In the genomic region with DNA sequence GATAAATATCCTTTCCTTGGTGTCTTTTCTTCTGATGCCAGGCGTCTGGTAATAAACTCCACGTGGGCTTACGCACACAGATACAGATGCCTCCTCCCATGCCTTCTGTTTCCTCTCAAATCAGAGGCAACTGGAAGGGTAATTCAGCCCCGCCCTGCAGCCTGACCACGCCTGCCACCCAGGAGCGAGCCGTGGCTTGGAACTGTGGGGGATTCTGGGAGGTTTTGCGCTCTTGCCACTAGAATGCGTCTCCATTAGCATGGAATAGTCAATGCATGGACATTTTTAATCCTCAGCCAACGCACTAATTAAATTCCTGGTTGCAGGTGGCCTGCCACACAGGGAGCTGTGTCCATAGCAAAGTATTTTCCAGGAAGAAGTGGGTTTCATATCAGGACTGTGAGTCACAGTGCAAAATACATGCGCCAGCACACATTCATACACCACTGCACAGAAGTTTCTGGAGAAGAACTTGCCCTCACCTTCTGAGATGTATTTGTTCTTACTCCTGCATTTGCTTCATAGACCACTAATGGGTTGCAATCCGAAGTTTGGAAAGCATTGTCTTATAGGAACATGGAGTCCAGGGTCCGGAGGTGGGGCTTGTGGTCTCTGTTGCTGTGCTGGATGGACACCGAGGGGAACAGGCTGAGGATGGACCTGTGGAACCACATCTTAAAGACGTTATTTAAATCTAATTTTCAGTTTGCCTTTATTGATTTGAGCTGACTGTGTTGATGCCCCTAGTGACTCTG, we compare ENCODE assay signal across 12 cellular contexts.
DNase-seq lines count a peak whose midpoint lies in the region; ATAC-seq and TF ChIP-seq lines count a peak whose summit lies in the region.
"Had no signal": no experiment of that assay in that cellular context is flagged by ENCODE, and none has a peak within 500 bp of the region (broad histone marks: within the 10 kb centered on the region; RNA-seq: fewer than 3 reads in every experiment).

No MANE protein-coding gene starts in this region.

- no peaks in the 10 kb centered on the region for H3K79me1 ChIP-seq in neuronal stem cell (ENCODE audit: low read depth, low read length)

- H3K36me3 Mint-ChIP-seq in T-cell (no peaks in the 10 kb centered on the region), HFFc6 (ENCODE audit: low read depth) (no peaks in the 10 kb centered on the region), Caco-2 (ENCODE audit: insufficient read depth, unreplicated experiment) (no peaks in the 10 kb centered on the region)

- no peak overlapping the region for H2BK15ac ChIP-seq in neuronal stem cell (ENCODE audit: low read length)

- H3K9ac ChIP-seq in neuronal stem cell (ENCODE audit: low read depth, low read length, poor library complexity), result no peak overlapping the region

- no peak overlapping the region for H3K27ac ChIP-seq in neuronal stem cell (replicated peaks; ENCODE audit: low read length)
- H3K27ac ChIP-seq: PC-9 had no signal

- H2BK120ac ChIP-seq in neuronal stem cell (ENCODE audit: low read depth, low read length), result no peak overlapping the region

- H3K4me1 ChIP-seq in neuronal stem cell (ENCODE audit: control insufficient read depth in 2 of 2, insufficient read depth in 1 of 2, low read depth in 1 of 2, low read length in 2 of 2) (peaks cover 3% of the 10 kb centered on the region in 2 donors), Caco-2 (no peaks in the 10 kb centered on the region)

- H3K4me3 Mint-ChIP-seq in T-cell, result peak overlapping the region in 1 of 3 donors; percentile 23
- no peak overlapping the region for H3K4me3 Mint-ChIP-seq in HFFc6
- no peak overlapping the region for H3K4me3 Mint-ChIP-seq in Caco-2 (ENCODE audit: unreplicated experiment)

- no peaks in the 10 kb centered on the region for H3K36me3 ChIP-seq in neuronal stem cell (replicated peaks in 1 of 2; ENCODE audit: control insufficient read depth in 2 of 2, insufficient read depth in 2 of 2, low read length in 2 of 2)
- no peaks in the 10 kb centered on the region for H3K36me3 ChIP-seq in Caco-2 (ENCODE audit: control insufficient read depth, insufficient read depth, low read length)

- no peak overlapping the region for H2BK5ac ChIP-seq in neuronal stem cell (ENCODE audit: low read length)

- no peak overlapping the region for H3K4me2 ChIP-seq in neuronal stem cell (ENCODE audit: insufficient read depth, low read length, poor library complexity, severe bottlenecking)
- H3K4me2 ChIP-seq: PC-9 had no signal

- intact Hi-C loops in Caco-2 (cut with micrococcal nuclease; ENCODE audit: unreplicated experiment), result no loop called here

- CTCF ChIA-PET in T-cell (lab: Charles Lee), result no interaction called here
- CTCF ChIA-PET in Caco-2 (lab: Charles Lee), result no interaction called here

- BruUV-seq in Caco-2 (replicated peaks; lab: Mats Ljungman, UMichigan), result no TSS peak

- peak overlapping the region; percentile 60 to 77 for H3K27ac Mint-ChIP-seq in T-cell
- H3K27ac Mint-ChIP-seq in HFFc6, result no peak overlapping the region
- no peak overlapping the region for H3K27ac Mint-ChIP-seq in Caco-2 (ENCODE audit: unreplicated experiment)

- peaks cover 46 to 55% (median 49%) of the 10 kb centered on the region in 3 donors for H3K4me1 Mint-ChIP-seq in T-cell
- H3K4me1 Mint-ChIP-seq in HFFc6 (ENCODE audit: low read depth), result peaks cover under 1% of the 10 kb centered on the region; the same call in 1 of the 2 replicates
- no peaks in the 10 kb centered on the region for H3K4me1 Mint-ChIP-seq in Caco-2 (ENCODE audit: low read depth, unreplicated experiment)

- no CpG with 5 or more reads among the region's 15 CpGs for WGBS in neuronal stem cell (ENCODE audit: extremely low coverage in 2 of 2, insufficient read length in 2 of 2, insufficient replicate concordance in 1 of 2), 2 donors

- H4K91ac ChIP-seq in neuronal stem cell (ENCODE audit: low read depth, low read length, poor library complexity), result no peak overlapping the region

- no peaks in the 10 kb centered on the region for H3K9me3 Mint-ChIP-seq in T-cell
- H3K9me3 Mint-ChIP-seq in HFFc6, result peaks cover 3% of the 10 kb centered on the region; the same call in 1 of the 2 replicates
- no peaks in the 10 kb centered on the region for H3K9me3 Mint-ChIP-seq in Caco-2 (ENCODE audit: unreplicated experiment)

- POLR2A ChIA-PET in T-cell (lab: Charles Lee) (no interaction called here), Caco-2 (lab: Charles Lee) (interaction anchor here (0.5 kb wide), 1 partner anchor 486 kb away, joined by 3 read pairs; no protein-coding TSS in a partner anchor)

- no peak overlapping the region for H2BK12ac ChIP-seq in neuronal stem cell (ENCODE audit: low read length)

- H3K27me3 Mint-ChIP-seq in T-cell, result no peaks in the 10 kb centered on the region
- peaks cover 3% of the 10 kb centered on the region for H3K27me3 Mint-ChIP-seq in HFFc6 (ENCODE audit: insufficient read depth)
- H3K27me3 Mint-ChIP-seq in Caco-2 (ENCODE audit: insufficient read depth, unreplicated experiment), result peaks cover 15% of the 10 kb centered on the region

- H2AK5ac ChIP-seq in neuronal stem cell (ENCODE audit: low read depth, low read length), result no peak overlapping the region

- H3K23ac ChIP-seq in neuronal stem cell (ENCODE audit: low read depth, low read length, poor library complexity), result no peak overlapping the region

- no peak overlapping the region for H3K18ac ChIP-seq in neuronal stem cell (ENCODE audit: low read length)

- peaks cover 0 to 6% (median 0%) of the 10 kb centered on the region in 3 experiments for H3K27me3 ChIP-seq in neuronal stem cell (ENCODE audit: control insufficient read depth in 3 of 3, insufficient read depth in 3 of 3, low read depth in 1 of 3, low read length in 3 of 3)
- H3K27me3 ChIP-seq in Caco-2 (replicated peaks; ENCODE audit: control insufficient read depth, insufficient read depth, low read length), result no peaks in the 10 kb centered on the region

- ATAC-seq in T-cell (replicated peaks in 1 of 4) (peak in 2 of 4 experiments; percentile 31 to 72), HG02840 (IDR thresholded peaks at IDR 0.05; ENCODE audit: low FRiP score, unreplicated experiment) (no peak)

- H3K4me3 ChIP-seq in neuronal stem cell (ENCODE audit: low read length in 2 of 2) (no peak overlapping the region), Caco-2 (ENCODE audit: low read depth, low read length) (no peak overlapping the region)
- H3K4me3 ChIP-seq: lung, PC-9 had no signal

- TF ChIP-seq CTCF in HFFc6 (IDR thresholded peaks at IDR 0.05) (no peak), Caco-2 (IDR thresholded peaks at IDR 0.05; ENCODE audit: insufficient read depth in 1 of 2, low read depth in 1 of 2, low read length in 1 of 2, severe bottlenecking in 1 of 2, unreplicated experiment in 1 of 2) (no peak)

- no peak overlapping the region for H3K4ac ChIP-seq in neuronal stem cell (ENCODE audit: low read length)

- no peak overlapping the region for H2AFZ ChIP-seq in neuronal stem cell (ENCODE audit: low read length)
- H2AFZ ChIP-seq: PC-9 had no signal

- H4K8ac ChIP-seq in neuronal stem cell (ENCODE audit: low read depth, low read length), result no peak overlapping the region

- peak in 4 of 6 experiments; percentile 13 to 35 (median 24) for DNase-seq in stimulated activated naive CD4-positive, alpha-beta T cell (lab: John Stamatoyannopoulos, UW)
- DNase-seq in stimulated activated naive CD4-positive, alpha-beta T cell treated with Interleukin-2 at 50 U/mL for 16 hours (lab: John Stamatoyannopoulos, UW), result no peak
- DNase-seq in T-cell (peak in 1 of 34 experiments; percentile 22), iris pigment epithelial cell (ENCODE audit: low read depth) (peak; percentile 48), neuronal stem cell (ENCODE audit: low spot score) (no peak), HFFc6 (no peak), Caco-2 (no peak)
- DNase-seq: activated CD4-positive, alpha-beta T cell treated with anti-CD3 and anti-CD28 coated beads for 48 hours; Calu3 had no signal

- H3K9me3 ChIP-seq in neuronal stem cell (replicated peaks in 1 of 2; ENCODE audit: control insufficient read depth in 2 of 2, insufficient read depth in 1 of 2, low read depth in 1 of 2, low read length in 2 of 2), result no peaks in the 10 kb centered on the region
- H3K9me3 ChIP-seq in Caco-2, result no peaks in the 10 kb centered on the region

- no peak overlapping the region for H3K14ac ChIP-seq in neuronal stem cell (ENCODE audit: low read length)

Comparison
In these comparisons a context has a peak if more than half of its experiments do, and no peak if none do; other contexts are left out.
1. DNase-seq: peak in stimulated activated naive CD4-positive, alpha-beta T cell (4 of 6) and iris pigment epithelial cell (single experiment); none in stimulated activated naive CD4-positive, alpha-beta T cell treated with Interleukin-2 at 50 U/mL for 16 hours (single experiment), neuronal stem cell (single experiment), HFFc6 (single experiment) and Caco-2 (0 of 2).
2. H3K27ac Mint-ChIP-seq: peak in T-cell (2 of 2); none in HFFc6 (single experiment) and Caco-2 (single experiment).